Comparison of ENCODE assay signal across 19 cellular contexts in the genomic region with DNA sequence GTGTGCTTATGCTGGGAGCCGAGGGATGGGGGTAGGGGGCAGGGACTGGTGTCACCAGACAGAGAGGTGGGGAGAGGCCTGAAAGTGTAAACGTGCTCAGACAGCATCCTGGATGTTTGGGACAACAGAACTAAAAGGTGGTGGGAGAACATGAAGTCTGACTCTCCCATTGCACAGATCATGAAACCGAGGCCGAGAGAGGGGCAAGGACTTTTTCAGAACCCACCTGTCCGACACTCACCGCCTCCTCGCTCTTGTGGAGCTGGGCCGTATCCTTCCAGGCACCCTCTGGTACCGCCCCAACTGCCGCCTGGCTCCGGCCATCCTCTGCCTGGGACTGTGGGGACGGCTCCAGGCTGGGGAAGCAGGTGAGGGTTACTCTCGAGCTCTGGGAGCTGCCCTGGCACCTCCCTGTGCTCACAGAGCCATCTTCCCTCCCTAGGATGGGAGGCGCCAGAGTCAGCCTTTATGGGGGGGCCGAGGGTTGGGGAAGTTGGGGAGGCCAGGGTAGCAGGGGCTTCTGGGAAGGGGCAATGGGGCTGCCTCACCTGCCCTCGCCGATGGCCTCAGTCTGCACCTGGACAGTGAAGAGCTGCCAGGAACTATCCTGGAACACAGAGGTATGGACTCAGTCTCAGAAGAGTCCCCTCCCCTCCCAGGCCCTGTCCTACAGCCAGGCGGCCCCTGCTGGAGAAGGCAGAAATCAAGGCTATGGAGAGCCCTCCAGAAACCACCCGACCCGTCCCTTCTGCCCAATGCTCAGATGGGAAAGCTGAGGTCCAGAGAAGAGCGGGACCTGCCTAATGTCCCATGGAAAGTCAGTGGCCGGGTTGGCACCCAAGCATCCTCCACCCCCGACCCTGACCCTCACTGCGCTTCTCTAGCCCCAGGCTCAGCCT. TPM values are rescaled to one million over a fixed set of nuclear protein-coding genes. Genes with fewer than 3 reads are reported as not detected.
DNase-seq lines count a peak whose midpoint lies in the region; ATAC-seq, FAIRE-seq and TF ChIP-seq lines count a peak whose summit lies in the region.
"Had no signal": no experiment of that assay in that cellular context is flagged by ENCODE, and none has a peak within 500 bp of the region (broad histone marks: within the 10 kb centered on the region; RNA-seq: fewer than 3 reads in every experiment).

No MANE protein-coding gene starts in this region.

- BruUV-seq in K562 (replicated peaks; lab: Mats Ljungman, UMichigan) = no TSS peak

- FAIRE-seq in K562 (lab: Jason Lieb, UNC) = no peak
- FAIRE-seq: GM19239 had no signal

- H3K36me3 ChIP-seq in K562 (ENCODE audit: control insufficient read depth, insufficient read depth, low read length) = peaks cover 33% of the 10 kb centered on the region; the same call in 2 of the 3 replicates
- H3K36me3 ChIP-seq in sigmoid colon = peaks cover 0 to 53% (median 34%) of the 10 kb centered on the region in 4 donors

- no peak overlapping the region for H2BK120ac ChIP-seq in H9 (ENCODE audit: low read depth, low read length, poor library complexity, severe bottlenecking)

- H3K79me2 ChIP-seq in H9 (ENCODE audit: insufficient read depth, low read length) (no peaks in the 10 kb centered on the region), K562 (ENCODE audit: control insufficient read depth, insufficient read depth, low read length) (no peaks in the 10 kb centered on the region)

- H3K23me2 ChIP-seq in H9 (ENCODE audit: insufficient read length, low read depth, low read length, poor library complexity, severe bottlenecking) = no peaks in the 10 kb centered on the region

- H3K9me1 ChIP-seq in K562 (ENCODE audit: control insufficient read depth, insufficient read depth, low read length) = no peaks in the 10 kb centered on the region

- H3K36me3 Mint-ChIP-seq in H9 (ENCODE audit: insufficient read depth in 1 of 3, low read depth in 3 of 3) = peaks cover 6 to 41% (median 29%) of the 10 kb centered on the region in 3 experiments

- no peak overlapping the region for H3K4me3 ChIP-seq in AG04449 (ENCODE audit: low read depth, low read length)
- no peak overlapping the region for H3K4me3 ChIP-seq in K562
- H3K4me3 ChIP-seq in sigmoid colon = no peak overlapping the region
- H3K4me3 ChIP-seq: PC-9 had no signal

- H4K8ac ChIP-seq in H9 (replicated peaks; ENCODE audit: insufficient read length, low read depth, low read length) = no peak overlapping the region

- H2BK12ac ChIP-seq in H9 (ENCODE audit: insufficient read length, low read depth, low read length) = no peak overlapping the region

- H3K27ac Mint-ChIP-seq in H9 = no peak overlapping the region
- H3K27ac Mint-ChIP-seq: naive B cell; progenitor cell of endocrine pancreas; stimulated activated naive CD8-positive, alpha-beta T cell treated with anti-CD3 and anti-CD28 coated beads, Interleukin-15, amount 100 ng/mL, for 72 hours had no signal

- no peak for TF ChIP-seq RAD21 in K562 (CRISPR knock-in tag; conservative IDR thresholded peaks at IDR 0.05 in 1 of 2, IDR thresholded peaks at IDR 0.05 in 1 of 2)

- no peak overlapping the region for H2BK15ac ChIP-seq in H9 (ENCODE audit: low read depth, low read length)

- H3K4me1 ChIP-seq in H9 (ENCODE audit: insufficient read depth, low read length) (no peaks in the 10 kb centered on the region; the same call in 1 of the 2 replicates), K562 (replicated peaks in 1 of 2; ENCODE audit: control insufficient read depth in 2 of 2, insufficient read depth in 2 of 2, low read length in 2 of 2) (peaks cover 0 to 20% of the 10 kb centered on the region in 2 experiments; a peak in 3 of 5 replicates), sigmoid colon (peaks cover 0 to 2% (median 0%) of the 10 kb centered on the region in 4 donors)

- H3K27ac ChIP-seq in H9 (ENCODE audit: insufficient read length, low read depth, low read length) (no peak overlapping the region), K562 (ENCODE audit: extremely low read depth, low read depth, low read length) (no peak overlapping the region), sigmoid colon (no peak overlapping the region)
- H3K27ac ChIP-seq: PC-9 had no signal

- H3K9me3 ChIP-seq in H9 (ENCODE audit: control insufficient read depth, low read depth, low read length) (no peaks in the 10 kb centered on the region), K562 (replicated peaks; ENCODE audit: control insufficient read depth, insufficient read depth, low read depth, low read length) (no peaks in the 10 kb centered on the region), sigmoid colon (no peaks in the 10 kb centered on the region)

- H2AFZ ChIP-seq in H9 (ENCODE audit: low read length) (no peak overlapping the region), K562 (ENCODE audit: low read depth, low read length) (no peak overlapping the region)
- H2AFZ ChIP-seq: PC-9 had no signal

- in situ Hi-C loops in K562 (cut with MboI) = no loop called here

- TF ChIP-seq EP300 in K562 (IDR thresholded peaks at IDR 0.05; ENCODE audit: low read length) = no peak
- no peak for TF ChIP-seq EP300 in sigmoid colon (IDR thresholded peaks at IDR 0.05)

- H3K23ac ChIP-seq in H9 (ENCODE audit: insufficient read length, low read depth, low read length) = no peak overlapping the region

- no peak overlapping the region for H3T11ph ChIP-seq in H9 (ENCODE audit: low read length)

- H3K9ac ChIP-seq in H9 (ENCODE audit: extremely low read depth, insufficient read length, low read length) = no peak overlapping the region
- no peak overlapping the region; a peak in 1 of 4 replicates for H3K9ac ChIP-seq in K562 (ENCODE audit: insufficient read depth in 1 of 2, low read depth in 2 of 2, low read length in 2 of 2)

- no peak overlapping the region for H4K5ac ChIP-seq in H9 (ENCODE audit: insufficient read length, low read depth, low read length)

- no peak overlapping the region for H2BK5ac ChIP-seq in H9 (ENCODE audit: insufficient read length, low read length)

- intact Hi-C loops in K562 (cut with micrococcal nuclease) = no loop called here
- intact Hi-C loops in sigmoid colon (cut with DNase I) = no loop called here

- H4K20me1 ChIP-seq in H9 (ENCODE audit: control insufficient read depth, insufficient read depth, insufficient read length) = no peaks in the 10 kb centered on the region
- H4K20me1 ChIP-seq in K562 (replicated peaks; ENCODE audit: control insufficient read depth, insufficient read depth, low read length) = no peaks in the 10 kb centered on the region

- H3K27me3 Mint-ChIP-seq in H9 (ENCODE audit: low read depth) = no peaks in the 10 kb centered on the region
- H3K27me3 Mint-ChIP-seq: naive B cell; progenitor cell of endocrine pancreas; stimulated activated naive CD8-positive, alpha-beta T cell treated with anti-CD3 and anti-CD28 coated beads, Interleukin-15, amount 100 ng/mL, for 72 hours had no signal

- H3K79me1 ChIP-seq in H9 (ENCODE audit: insufficient read depth, low read depth, low read length, poor library complexity, severe bottlenecking) = no peaks in the 10 kb centered on the region

- DNase-seq in AG04449 (ENCODE audit: low read depth, low spot score) (no peak), H9 (peak; percentile 37), K562 (ENCODE audit: extremely low read depth in 1 of 4, low spot score in 3 of 4) (peak in 1 of 4 experiments; percentile 43), iPS-NIHi11 (ENCODE audit: low spot score) (peak; percentile 55), NCI-H82 (lab: John Stamatoyannopoulos, UW) (no peak), AG08395 (ENCODE audit: low spot score) (no peak), NCI-H1105 treated with DMSO at 0.1 percent for 48 hours (lab: John Stamatoyannopoulos, UW) (no peak), sigmoid colon (no peak)
- DNase-seq: activated effector memory CD4-positive, alpha-beta T cell treated with Interleukin-2 at 50 U/mL for 16 hours; AML-193; Kasumi-1; naive B cell; NCI-H524 treated with DMSO at 0.1 percent for 48 hours; stimulated activated naive CD8-positive, alpha-beta T cell treated with anti-CD3 and anti-CD28 coated beads, Interleukin-15, amount 100 ng/mL, for 72 hours; WERI-Rb-1 had no signal

- no peak overlapping the region for H2BK20ac ChIP-seq in H9 (ENCODE audit: low read depth, low read length, poor library complexity, severe bottlenecking)

- H3K4me3 Mint-ChIP-seq in H9 = no peak overlapping the region
- H3K4me3 Mint-ChIP-seq: stimulated activated naive CD8-positive, alpha-beta T cell treated with anti-CD3 and anti-CD28 coated beads, Interleukin-15, amount 100 ng/mL, for 72 hours had no signal

- H3K27me3 ChIP-seq in H9 (ENCODE audit: insufficient read depth, low read length) = no peaks in the 10 kb centered on the region
- H3K27me3 ChIP-seq in K562 (ENCODE audit: control insufficient read depth in 2 of 2, insufficient read depth in 2 of 2, low read length in 2 of 2) = no peaks in the 10 kb centered on the region
- H3K27me3 ChIP-seq in sigmoid colon = no peaks in the 10 kb centered on the region

- TF ChIP-seq POLR2A in K562 (conservative IDR thresholded peaks at IDR 0.05) = no peak
- no peak for TF ChIP-seq POLR2A in sigmoid colon (IDR thresholded peaks at IDR 0.05)

- H3K18ac ChIP-seq in H9 (ENCODE audit: insufficient read length, low read depth, low read length) = no peak overlapping the region

- CTCF ChIA-PET in AG04449 (lab: Yijun Ruan, JAX) = interaction anchor here (0.9 to 1.5 kb wide), 3 partner anchors 15 to 54 kb away, joined by 3 to 7 read pairs (median 3); no protein-coding TSS in a partner anchor
- CTCF ChIA-PET in K562 (lab: Yijun Ruan, JAX; ENCODE audit: low intra/inter-chr PET ratio) = no interaction called here

- POLR2A ChIA-PET in AG04449 (lab: Yijun Ruan, JAX) (interaction anchor here (1.2 kb wide), 1 partner anchor 9 kb away, joined by 3 read pairs; no protein-coding TSS in a partner anchor), K562 (lab: Yijun Ruan, JAX) (interaction anchor here (1.2 kb wide), 1 partner anchor 9 kb away, joined by 3 read pairs; no protein-coding TSS in a partner anchor)

- H3K14ac ChIP-seq in H9 (ENCODE audit: insufficient read depth, low read length) = no peak overlapping the region

- H3K9me3 Mint-ChIP-seq in H9 = no peaks in the 10 kb centered on the region
- H3K9me3 Mint-ChIP-seq: naive B cell; stimulated activated naive CD8-positive, alpha-beta T cell treated with anti-CD3 and anti-CD28 coated beads, Interleukin-15, amount 100 ng/mL, for 72 hours had no signal

- no CpG with 5 or more reads among the region's 24 CpGs for WGBS in H9 (ENCODE audit: extremely low coverage, insufficient read length, low lambda C conversion rate)
- WGBS in K562 (ENCODE audit: insufficient coverage, low coverage, missing lambda C conversion rate) = 85% methylated on average over 19 of the region's 24 CpGs
- 92 to 94% methylated on average over 24 of the region's 24 CpGs for WGBS in sigmoid colon, 2 donors

- no peak overlapping the region for H2AK5ac ChIP-seq in H9 (ENCODE audit: insufficient read length, low read length)

- ATAC-seq in K562 = peak; percentile 76
- ATAC-seq: stimulated activated naive CD8-positive, alpha-beta T cell treated with anti-CD3 and anti-CD28 coated beads, Interleukin-15, amount 100 ng/mL, for 72 hours had no signal

- no peak overlapping the region for H3K56ac ChIP-seq in H9 (ENCODE audit: insufficient read length, low read depth, low read length)

- no peak overlapping the region for H3K4me2 ChIP-seq in H9 (ENCODE audit: insufficient read depth, insufficient read length, low read length)
- H3K4me2 ChIP-seq in K562 (ENCODE audit: insufficient read depth, low read length) = no peak overlapping the region
- H3K4me2 ChIP-seq: PC-9 had no signal

- H4K91ac ChIP-seq in H9 (ENCODE audit: insufficient read length, low read depth, low read length) = no peak overlapping the region

- peaks cover 9 to 26% of the 10 kb centered on the region in 2 experiments for H3K4me1 Mint-ChIP-seq in H9

- TF ChIP-seq CTCF in AG04449 (IDR thresholded peaks at IDR 0.05; ENCODE audit: insufficient read depth, low read length, missing control alignments) (peak; percentile 6), H9 (conservative IDR thresholded peaks at IDR 0.05) (peak; percentile 32; the same call in 2 of the 3 replicates), K562 (IDR thresholded peaks at IDR 0.05 in 2 of 3, conservative IDR thresholded peaks at IDR 0.05 in 1 of 3; ENCODE audit: insufficient read depth in 2 of 3, low read depth in 1 of 3, low read length in 3 of 3) (peak; percentile 20 to 37 (median 24); a peak in 1 of 6 replicates), sigmoid colon (IDR thresholded peaks at IDR 0.05) (no peak)

- no peak overlapping the region for H3K4ac ChIP-seq in H9 (ENCODE audit: low read depth, low read length)

RNA-seq across cellular contexts. Expression of gene ATP13A2, which starts 7.0 kb away (rescaled TPM):
- total RNA-seq in H9 (2021) (53.6 and 62.0 TPM in 2 replicates), K562 (2014; rRNA removed) (23.9 and 40.2 TPM in 2 replicates), K562 (2014; rRNA removed; fragmentation: Illumina TruSeq; extraction: Trizol) (7.8 and 9.9 TPM in 2 replicates), K562 (2015; rRNA removed; fragmentation: Illumina TruSeq; extraction: Trizol) (15.5 and 16.3 TPM in 2 replicates), K562 (2021) (48.3 and 56.3 TPM in 2 replicates), sigmoid colon (10 to 100 TPM in 3 of 4 donors, 1 to 10 TPM in 1; 8.7 to 23.8 (median 15.7) TPM)
- 34.5 and 126 TPM in 2 replicates for total RNA-seq in K562 (2011; cell fraction: chromatin; rRNA removed; ENCODE audit: low replicate concordance)
- total RNA-seq in K562 (2011; cell fraction: nucleolus; rRNA removed) = 139 and 151 TPM in 2 replicates
- total RNA-seq in K562 (2011; cell fraction: nucleoplasm; rRNA removed) = 86.6 and 104 TPM in 2 replicates
- polyA plus RNA-seq in K562 (2011; rRNA removed) (10.5 and 27.2 TPM in 2 replicates), K562 (2014; fragmentation: Illumina TruSeq; extraction: Trizol) (22.0 and 35.5 TPM in 2 replicates), K562 (2014; fragmentation: Nextera tagmentation; extraction: Ambion mirVana) (under 1 TPM; 0.36 to 0.45 TPM), K562 (2014; rRNA removed) (26.3 and 28.5 TPM in 2 replicates), sigmoid colon (10 to 100 TPM in 1 of 3 donors, 1 to 10 TPM in 2; 6.6 to 47.2 (median 8.1) TPM)
- 21.9 and 44.0 TPM in 2 replicates for polyA plus RNA-seq in K562 (2011; cell fraction: cytosol; rRNA removed)
- 38.6 and 63.9 TPM in 2 replicates for polyA plus RNA-seq in K562 (2011; cell fraction: nucleus; rRNA removed)
- polyA plus RNA-seq in K562 (2012) = 38.5 and 53.3 TPM in 2 replicates
- 27.1 and 30.6 TPM in 2 replicates for polyA minus RNA-seq in K562 (2011; rRNA and poly(A)+ RNA removed)
- 65.7 and 89.6 TPM in 2 replicates for polyA minus RNA-seq in K562 (2011; cell fraction: cytosol; rRNA and poly(A)+ RNA removed)
- polyA minus RNA-seq in K562 (2011; cell fraction: nucleus; rRNA and poly(A)+ RNA removed) = 19.0 and 32.7 TPM in 2 replicates

RNA-seq across cellular contexts. Expression of gene MFAP2, which starts 24.3 kb away (rescaled TPM):
- total RNA-seq in H9 (2021) (146 and 152 TPM in 2 replicates), K562 (2014; rRNA removed) (not detected in 2 replicates), K562 (2014; rRNA removed; fragmentation: Illumina TruSeq; extraction: Trizol) (not detected in 2 replicates), K562 (2015; rRNA removed; fragmentation: Illumina TruSeq; extraction: Trizol) (not detected in 2 replicates), K562 (2021) (0.31 TPM in 1 of 2 replicates, not detected in the other), sigmoid colon (10 to 100 TPM in 3 of 4 donors, 1 to 10 TPM in 1; 7.1 to 26.6 (median 14.1) TPM)
- not detected in 2 replicates for total RNA-seq in K562 (2011; cell fraction: chromatin; rRNA removed; ENCODE audit: low replicate concordance)
- not detected in 2 replicates for total RNA-seq in K562 (2011; cell fraction: nucleolus; rRNA removed)
- total RNA-seq in K562 (2011; cell fraction: nucleoplasm; rRNA removed) = not detected in 2 replicates
- polyA plus RNA-seq in K562 (2011; rRNA removed) (not detected in 2 replicates), K562 (2014; fragmentation: Illumina TruSeq; extraction: Trizol) (0.18 TPM in 1 of 2 replicates, not detected in the other), K562 (2014; fragmentation: Nextera tagmentation; extraction: Ambion mirVana) (not detected), K562 (2014; rRNA removed) (not detected in 2 replicates), sigmoid colon (1 to 10 TPM in 2 of 3 donors, not detected in 1; 3.6 to 7.4 TPM)
- polyA plus RNA-seq in K562 (2011; cell fraction: cytosol; rRNA removed) = not detected in 2 replicates
- 0.30 TPM in 1 of 2 replicates, not detected in the other for polyA plus RNA-seq in K562 (2011; cell fraction: nucleus; rRNA removed)
- not detected in 2 replicates for polyA plus RNA-seq in K562 (2012)
- polyA minus RNA-seq in K562 (2011; rRNA and poly(A)+ RNA removed) = not detected in 2 replicates
- not detected in 2 replicates for polyA minus RNA-seq in K562 (2011; cell fraction: cytosol; rRNA and poly(A)+ RNA removed)
- polyA minus RNA-seq in K562 (2011; cell fraction: nucleus; rRNA and poly(A)+ RNA removed) = not detected in 2 replicates
- total RNA-seq: activated CD8-positive, alpha-beta memory T cell treated with anti-CD3 and anti-CD28 coated beads for 36 hours had no signal

RNA-seq across cellular contexts. Expression of gene SDHB, which starts 49.1 kb away (rescaled TPM):
- total RNA-seq in H9 (2021) = 76.7 and 77.5 TPM in 2 replicates
- total RNA-seq in K562 (2011; cell fraction: chromatin; rRNA removed; ENCODE audit: low replicate concordance) = 91.4 and 102 TPM in 2 replicates
- 89.1 and 94.7 TPM in 2 replicates for total RNA-seq in K562 (2011; cell fraction: nucleolus; rRNA removed)
- 110 and 139 TPM in 2 replicates for total RNA-seq in K562 (2011; cell fraction: nucleoplasm; rRNA removed)
- 351 and 360 TPM in 2 replicates for total RNA-seq in K562 (2014; rRNA removed)
- total RNA-seq in K562 (2014; rRNA removed; fragmentation: Illumina TruSeq; extraction: Trizol) = 396 and 465 TPM in 2 replicates
- total RNA-seq in K562 (2015; rRNA removed; fragmentation: Illumina TruSeq; extraction: Trizol) = 365 and 377 TPM in 2 replicates
- total RNA-seq in K562 (2021) = 263 and 299 TPM in 2 replicates
- 453 and 554 TPM in 2 replicates for polyA plus RNA-seq in K562 (2011; rRNA removed)
- 249 and 308 TPM in 2 replicates for polyA plus RNA-seq in K562 (2011; cell fraction: cytosol; rRNA removed)
- polyA plus RNA-seq in K562 (2011; cell fraction: nucleus; rRNA removed) = 138 and 220 TPM in 2 replicates
- polyA plus RNA-seq in K562 (2012) = 229 and 275 TPM in 2 replicates
- polyA plus RNA-seq in K562 (2014; fragmentation: Illumina TruSeq; extraction: Trizol) = 373 and 453 TPM in 2 replicates
- polyA plus RNA-seq in K562 (2014; fragmentation: Nextera tagmentation; extraction: Ambion mirVana) = 100 to 1,000 TPM; 207 to 339 TPM
- 390 and 400 TPM in 2 replicates for polyA plus RNA-seq in K562 (2014; rRNA removed)
- 703 TPM in 2 replicates for polyA minus RNA-seq in K562 (2011; rRNA and poly(A)+ RNA removed)
- 133 and 188 TPM in 2 replicates for polyA minus RNA-seq in K562 (2011; cell fraction: cytosol; rRNA and poly(A)+ RNA removed)
- polyA minus RNA-seq in K562 (2011; cell fraction: nucleus; rRNA and poly(A)+ RNA removed) = 40.4 and 84.2 TPM in 2 replicates
- total RNA-seq in sigmoid colon = 100 to 1,000 TPM; 109 to 228 (median 141) TPM
- 100 to 1,000 TPM; 173 to 398 (median 274) TPM for polyA plus RNA-seq in sigmoid colon

Comparison
In these comparisons a context has a peak if more than half of its experiments do, and no peak if none do; other contexts are left out.
1. DNase-seq: peak in H9 (single experiment) and iPS-NIHi11 (single experiment); none in AG04449 (single experiment), NCI-H82 (single experiment), AG08395 (single experiment), NCI-H1105 treated with DMSO at 0.1 percent for 48 hours (single experiment) and sigmoid colon (single experiment).
2. CTCF ChIP-seq: peak in AG04449 (single experiment), H9 (single experiment) and K562 (3 of 3); none in sigmoid colon (0 of 4).
3. RNA of gene MFAP2, which starts 24.3 kb away (total RNA-seq): 146 to 152 TPM in H9 and 7.1 to 26.6 TPM in sigmoid colon; 0.31 TPM in K562; every median in the first group is over 4 times any median in the second.